2 cellular contexts compared by ENCODE assay signal in the genomic region with DNA sequence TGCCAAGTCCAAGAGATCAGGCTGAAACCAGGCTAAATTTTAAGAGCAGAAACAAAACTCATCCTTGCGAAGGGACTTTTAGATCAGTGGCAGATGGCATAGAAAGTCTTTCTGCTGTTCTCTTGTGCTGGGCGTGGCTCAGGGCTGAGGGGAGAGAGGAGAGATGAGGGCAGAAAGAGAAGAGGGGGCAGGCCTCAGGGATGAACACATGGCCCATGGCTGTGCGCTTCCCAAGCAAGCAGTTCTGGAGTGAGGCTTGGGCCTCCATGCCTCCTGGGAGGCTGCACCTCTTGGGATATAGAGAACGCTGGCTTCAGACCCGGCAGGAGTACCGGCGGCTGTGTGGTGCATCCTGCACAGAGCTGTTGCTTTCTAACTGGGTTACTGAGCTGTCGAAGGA.
TF ChIP-seq lines count a peak whose summit lies in the region.

No MANE protein-coding gene starts in this region.

TF ChIP-seq in SK-N-SH, 30 proteins besides CTCF, POLR2A, EP300 and RAD21 (continued from another document):
- TF ChIP-seq, protein P1, sequence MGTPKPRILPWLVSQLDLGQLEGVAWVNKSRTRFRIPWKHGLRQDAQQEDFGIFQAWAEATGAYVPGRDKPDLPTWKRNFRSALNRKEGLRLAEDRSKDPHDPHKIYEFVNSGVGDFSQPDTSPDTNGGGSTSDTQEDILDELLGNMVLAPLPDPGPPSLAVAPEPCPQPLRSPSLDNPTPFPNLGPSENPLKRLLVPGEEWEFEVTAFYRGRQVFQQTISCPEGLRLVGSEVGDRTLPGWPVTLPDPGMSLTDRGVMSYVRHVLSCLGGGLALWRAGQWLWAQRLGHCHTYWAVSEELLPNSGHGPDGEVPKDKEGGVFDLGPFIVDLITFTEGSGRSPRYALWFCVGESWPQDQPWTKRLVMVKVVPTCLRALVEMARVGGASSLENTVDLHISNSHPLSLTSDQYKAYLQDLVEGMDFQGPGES (IDR thresholded peaks at IDR 0.05; ENCODE audit: low read depth, low read length): no peak
- no peak for TF ChIP-seq FOSL2 (IDR thresholded peaks at IDR 0.05; ENCODE audit: borderline replicate concordance, low read depth)
- TF ChIP-seq, protein P2, sequence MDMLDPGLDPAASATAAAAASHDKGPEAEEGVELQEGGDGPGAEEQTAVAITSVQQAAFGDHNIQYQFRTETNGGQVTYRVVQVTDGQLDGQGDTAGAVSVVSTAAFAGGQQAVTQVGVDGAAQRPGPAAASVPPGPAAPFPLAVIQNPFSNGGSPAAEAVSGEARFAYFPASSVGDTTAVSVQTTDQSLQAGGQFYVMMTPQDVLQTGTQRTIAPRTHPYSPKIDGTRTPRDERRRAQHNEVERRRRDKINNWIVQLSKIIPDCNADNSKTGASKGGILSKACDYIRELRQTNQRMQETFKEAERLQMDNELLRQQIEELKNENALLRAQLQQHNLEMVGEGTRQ (IDR thresholded peaks at IDR 0.05; ENCODE audit: borderline replicate concordance, low read depth, low read length): no peak
- TF ChIP-seq TEAD4 (IDR thresholded peaks at IDR 0.05; ENCODE audit: borderline replicate concordance, insufficient read depth): no peak
- no peak for TF ChIP-seq SMC3 (IDR thresholded peaks at IDR 0.05; ENCODE audit: low read depth, low read length)
- TF ChIP-seq NRF1 (IDR thresholded peaks at IDR 0.05; ENCODE audit: low read depth, low read length): no peak
- TF ChIP-seq, protein P3, sequence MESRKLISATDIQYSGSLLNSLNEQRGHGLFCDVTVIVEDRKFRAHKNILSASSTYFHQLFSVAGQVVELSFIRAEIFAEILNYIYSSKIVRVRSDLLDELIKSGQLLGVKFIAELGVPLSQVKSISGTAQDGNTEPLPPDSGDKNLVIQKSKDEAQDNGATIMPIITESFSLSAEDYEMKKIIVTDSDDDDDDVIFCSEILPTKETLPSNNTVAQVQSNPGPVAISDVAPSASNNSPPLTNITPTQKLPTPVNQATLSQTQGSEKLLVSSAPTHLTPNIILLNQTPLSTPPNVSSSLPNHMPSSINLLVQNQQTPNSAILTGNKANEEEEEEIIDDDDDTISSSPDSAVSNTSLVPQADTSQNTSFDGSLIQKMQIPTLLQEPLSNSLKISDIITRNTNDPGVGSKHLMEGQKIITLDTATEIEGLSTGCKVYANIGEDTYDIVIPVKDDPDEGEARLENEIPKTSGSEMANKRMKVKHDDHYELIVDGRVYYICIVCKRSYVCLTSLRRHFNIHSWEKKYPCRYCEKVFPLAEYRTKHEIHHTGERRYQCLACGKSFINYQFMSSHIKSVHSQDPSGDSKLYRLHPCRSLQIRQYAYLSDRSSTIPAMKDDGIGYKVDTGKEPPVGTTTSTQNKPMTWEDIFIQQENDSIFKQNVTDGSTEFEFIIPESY (IDR thresholded peaks at IDR 0.05; ENCODE audit: borderline replicate concordance, low read depth): no peak
- no peak for TF ChIP-seq TAF1 (IDR thresholded peaks at IDR 0.05; ENCODE audit: borderline replicate concordance, low read depth, low read length)

TF ChIP-seq in SK-N-SH treated with all-trans-retinoic acid at 6 μM for 48 hours, 23 proteins besides CTCF, POLR2A, EP300 and RAD21 (continued from another document):
- TF ChIP-seq, protein P4, sequence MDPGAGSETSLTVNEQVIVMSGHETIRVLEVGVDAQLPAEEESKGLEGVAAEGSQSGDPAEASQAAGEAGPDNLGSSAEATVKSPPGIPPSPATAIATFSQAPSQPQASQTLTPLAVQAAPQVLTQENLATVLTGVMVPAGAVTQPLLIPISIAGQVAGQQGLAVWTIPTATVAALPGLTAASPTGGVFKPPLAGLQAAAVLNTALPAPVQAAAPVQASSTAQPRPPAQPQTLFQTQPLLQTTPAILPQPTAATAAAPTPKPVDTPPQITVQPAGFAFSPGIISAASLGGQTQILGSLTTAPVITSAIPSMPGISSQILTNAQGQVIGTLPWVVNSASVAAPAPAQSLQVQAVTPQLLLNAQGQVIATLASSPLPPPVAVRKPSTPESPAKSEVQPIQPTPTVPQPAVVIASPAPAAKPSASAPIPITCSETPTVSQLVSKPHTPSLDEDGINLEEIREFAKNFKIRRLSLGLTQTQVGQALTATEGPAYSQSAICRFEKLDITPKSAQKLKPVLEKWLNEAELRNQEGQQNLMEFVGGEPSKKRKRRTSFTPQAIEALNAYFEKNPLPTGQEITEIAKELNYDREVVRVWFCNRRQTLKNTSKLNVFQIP (CRISPR knock-in tag; IDR thresholded peaks at IDR 0.05; ENCODE audit: borderline replicate concordance, low read depth): no peak
- TF ChIP-seq CSDC2 (CRISPR knock-in tag; IDR thresholded peaks at IDR 0.05) (no peak), GLIS3 (CRISPR knock-in tag; IDR thresholded peaks at IDR 0.05) (no peak), OSR1 (CRISPR knock-in tag; IDR thresholded peaks at IDR 0.05) (no peak), BACH2 (CRISPR knock-in tag; IDR thresholded peaks at IDR 0.05; ENCODE audit: borderline replicate concordance) (no peak), SNAI2 (CRISPR knock-in tag; IDR thresholded peaks at IDR 0.05) (no peak), ZNF565 (CRISPR knock-in tag; conservative IDR thresholded peaks at IDR 0.05; ENCODE audit: low read depth) (no peak), RARB (CRISPR knock-in tag; IDR thresholded peaks at IDR 0.05) (no peak), ESRRG (CRISPR knock-in tag; IDR thresholded peaks at IDR 0.05) (no peak; the same call in 1 of the 2 replicates), PPARA (CRISPR knock-in tag; IDR thresholded peaks at IDR 0.05; ENCODE audit: borderline replicate concordance) (no peak), ISL1 (CRISPR knock-in tag; IDR thresholded peaks at IDR 0.05) (no peak), TCF4 (CRISPR knock-in tag; IDR thresholded peaks at IDR 0.05; ENCODE audit: borderline replicate concordance) (no peak)
- TF ChIP-seq, protein P5, sequence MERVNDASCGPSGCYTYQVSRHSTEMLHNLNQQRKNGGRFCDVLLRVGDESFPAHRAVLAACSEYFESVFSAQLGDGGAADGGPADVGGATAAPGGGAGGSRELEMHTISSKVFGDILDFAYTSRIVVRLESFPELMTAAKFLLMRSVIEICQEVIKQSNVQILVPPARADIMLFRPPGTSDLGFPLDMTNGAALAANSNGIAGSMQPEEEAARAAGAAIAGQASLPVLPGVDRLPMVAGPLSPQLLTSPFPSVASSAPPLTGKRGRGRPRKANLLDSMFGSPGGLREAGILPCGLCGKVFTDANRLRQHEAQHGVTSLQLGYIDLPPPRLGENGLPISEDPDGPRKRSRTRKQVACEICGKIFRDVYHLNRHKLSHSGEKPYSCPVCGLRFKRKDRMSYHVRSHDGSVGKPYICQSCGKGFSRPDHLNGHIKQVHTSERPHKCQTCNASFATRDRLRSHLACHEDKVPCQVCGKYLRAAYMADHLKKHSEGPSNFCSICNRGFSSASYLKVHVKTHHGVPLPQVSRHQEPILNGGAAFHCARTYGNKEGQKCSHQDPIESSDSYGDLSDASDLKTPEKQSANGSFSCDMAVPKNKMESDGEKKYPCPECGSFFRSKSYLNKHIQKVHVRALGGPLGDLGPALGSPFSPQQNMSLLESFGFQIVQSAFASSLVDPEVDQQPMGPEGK (CRISPR knock-in tag; IDR thresholded peaks at IDR 0.05; ENCODE audit: borderline replicate concordance): no peak
- TF ChIP-seq, protein P6, sequence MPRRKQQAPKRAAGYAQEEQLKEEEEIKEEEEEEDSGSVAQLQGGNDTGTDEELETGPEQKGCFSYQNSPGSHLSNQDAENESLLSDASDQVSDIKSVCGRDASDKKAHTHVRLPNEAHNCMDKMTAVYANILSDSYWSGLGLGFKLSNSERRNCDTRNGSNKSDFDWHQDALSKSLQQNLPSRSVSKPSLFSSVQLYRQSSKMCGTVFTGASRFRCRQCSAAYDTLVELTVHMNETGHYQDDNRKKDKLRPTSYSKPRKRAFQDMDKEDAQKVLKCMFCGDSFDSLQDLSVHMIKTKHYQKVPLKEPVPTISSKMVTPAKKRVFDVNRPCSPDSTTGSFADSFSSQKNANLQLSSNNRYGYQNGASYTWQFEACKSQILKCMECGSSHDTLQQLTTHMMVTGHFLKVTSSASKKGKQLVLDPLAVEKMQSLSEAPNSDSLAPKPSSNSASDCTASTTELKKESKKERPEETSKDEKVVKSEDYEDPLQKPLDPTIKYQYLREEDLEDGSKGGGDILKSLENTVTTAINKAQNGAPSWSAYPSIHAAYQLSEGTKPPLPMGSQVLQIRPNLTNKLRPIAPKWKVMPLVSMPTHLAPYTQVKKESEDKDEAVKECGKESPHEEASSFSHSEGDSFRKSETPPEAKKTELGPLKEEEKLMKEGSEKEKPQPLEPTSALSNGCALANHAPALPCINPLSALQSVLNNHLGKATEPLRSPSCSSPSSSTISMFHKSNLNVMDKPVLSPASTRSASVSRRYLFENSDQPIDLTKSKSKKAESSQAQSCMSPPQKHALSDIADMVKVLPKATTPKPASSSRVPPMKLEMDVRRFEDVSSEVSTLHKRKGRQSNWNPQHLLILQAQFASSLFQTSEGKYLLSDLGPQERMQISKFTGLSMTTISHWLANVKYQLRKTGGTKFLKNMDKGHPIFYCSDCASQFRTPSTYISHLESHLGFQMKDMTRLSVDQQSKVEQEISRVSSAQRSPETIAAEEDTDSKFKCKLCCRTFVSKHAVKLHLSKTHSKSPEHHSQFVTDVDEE (CRISPR knock-in tag; IDR thresholded peaks at IDR 0.05): no peak
- TF ChIP-seq, protein P7, sequence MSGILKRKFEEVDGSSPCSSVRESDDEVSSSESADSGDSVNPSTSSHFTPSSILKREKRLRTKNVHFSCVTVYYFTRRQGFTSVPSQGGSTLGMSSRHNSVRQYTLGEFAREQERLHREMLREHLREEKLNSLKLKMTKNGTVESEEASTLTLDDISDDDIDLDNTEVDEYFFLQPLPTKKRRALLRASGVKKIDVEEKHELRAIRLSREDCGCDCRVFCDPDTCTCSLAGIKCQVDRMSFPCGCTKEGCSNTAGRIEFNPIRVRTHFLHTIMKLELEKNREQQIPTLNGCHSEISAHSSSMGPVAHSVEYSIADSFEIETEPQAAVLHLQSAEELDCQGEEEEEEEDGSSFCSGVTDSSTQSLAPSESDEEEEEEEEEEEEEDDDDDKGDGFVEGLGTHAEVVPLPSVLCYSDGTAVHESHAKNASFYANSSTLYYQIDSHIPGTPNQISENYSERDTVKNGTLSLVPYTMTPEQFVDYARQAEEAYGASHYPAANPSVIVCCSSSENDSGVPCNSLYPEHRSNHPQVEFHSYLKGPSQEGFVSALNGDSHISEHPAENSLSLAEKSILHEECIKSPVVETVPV (CRISPR knock-in tag; IDR thresholded peaks at IDR 0.05): no peak
- TF ChIP-seq, protein P8, sequence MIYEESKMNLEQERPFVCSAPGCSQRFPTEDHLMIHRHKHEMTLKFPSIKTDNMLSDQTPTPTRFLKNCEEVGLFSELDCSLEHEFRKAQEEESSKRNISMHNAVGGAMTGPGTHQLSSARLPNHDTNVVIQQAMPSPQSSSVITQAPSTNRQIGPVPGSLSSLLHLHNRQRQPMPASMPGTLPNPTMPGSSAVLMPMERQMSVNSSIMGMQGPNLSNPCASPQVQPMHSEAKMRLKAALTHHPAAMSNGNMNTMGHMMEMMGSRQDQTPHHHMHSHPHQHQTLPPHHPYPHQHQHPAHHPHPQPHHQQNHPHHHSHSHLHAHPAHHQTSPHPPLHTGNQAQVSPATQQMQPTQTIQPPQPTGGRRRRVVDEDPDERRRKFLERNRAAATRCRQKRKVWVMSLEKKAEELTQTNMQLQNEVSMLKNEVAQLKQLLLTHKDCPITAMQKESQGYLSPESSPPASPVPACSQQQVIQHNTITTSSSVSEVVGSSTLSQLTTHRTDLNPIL (CRISPR knock-in tag; IDR thresholded peaks at IDR 0.05; ENCODE audit: low read depth): no peak
